8 cellular contexts compared by ENCODE assay signal in genomic region chr1:115976900-115977480, GRCh38. TPM values are rescaled to one million over a fixed set of nuclear protein-coding genes. Genes with fewer than 3 reads are reported as not detected.
DNase-seq lines count a peak whose midpoint lies in the region; ATAC-seq, FAIRE-seq and TF ChIP-seq lines count a peak whose summit lies in the region.

No MANE protein-coding gene starts in this region.

- peak overlapping the region; percentile 47 for H3K9ac ChIP-seq in astrocyte (ENCODE audit: low read length)
- no peak overlapping the region for H3K9ac ChIP-seq in stomach smooth muscle (ENCODE audit: low read length in 2 of 2)

- peaks cover 17% of the 10 kb centered on the region for H3K4me1 Mint-ChIP-seq in astrocyte (ENCODE audit: low read depth, unreplicated experiment)

- 46 to 50% methylated on average over 18 of the region's 18 CpGs for whole genome bisulfite sequencing in heart right ventricle, 2 donors

- DNase-seq in heart right ventricle (no peak), Right ventricle myocardium inferior (ENCODE audit: missing footprints) (no peak), astrocyte (ENCODE audit: low read depth) (no peak), kidney epithelial cell (ENCODE audit: low read depth) (no peak), RPMI8226 (no peak)

- H3K4me1 ChIP-seq in heart right ventricle (peaks cover 0 to 48% (median 13%) of the 10 kb centered on the region in 9 donors), astrocyte (ENCODE audit: insufficient read depth, low read length) (no peaks in the 10 kb centered on the region), stomach smooth muscle (ENCODE audit: control insufficient read depth, insufficient read depth, low read length) (peaks cover 2% of the 10 kb centered on the region)

- peak overlapping the region; percentile 70 to 91 (median 85) for H3K27ac ChIP-seq in heart right ventricle
- no peak overlapping the region for H3K27ac ChIP-seq in astrocyte (ENCODE audit: low read depth, low read length)
- no peak overlapping the region for H3K27ac ChIP-seq in stomach smooth muscle (ENCODE audit: low read length)

- H3K27me3 ChIP-seq in heart right ventricle (peaks cover 0 to 8% (median 0%) of the 10 kb centered on the region in 7 donors), astrocyte (ENCODE audit: insufficient read depth, low read length) (peaks cover 4% of the 10 kb centered on the region), kidney epithelial cell (ENCODE audit: control insufficient read depth, insufficient read depth, low read length) (no peaks in the 10 kb centered on the region), stomach smooth muscle (ENCODE audit: control insufficient read depth in 1 of 2, insufficient read depth in 2 of 2, low read length in 2 of 2) (peaks cover 9 to 11% of the 10 kb centered on the region in 2 donors)

- intact Hi-C loops in heart right ventricle (cut with DNase I) = loop anchor here in 3 of 10 donors (5.0 kb wide), 2 partner anchors 165 to 170 kb away; no protein-coding TSS in a partner anchor
- intact Hi-C loops in Right ventricle myocardium inferior (cut with DNase I) = loop anchor here (5.0 kb wide), 1 partner anchor 40 kb away; no protein-coding TSS in a partner anchor

- peak overlapping the region; percentile 97 for H3K27ac Mint-ChIP-seq in astrocyte (ENCODE audit: unreplicated experiment)

- H3K4me3 Mint-ChIP-seq in astrocyte (ENCODE audit: unreplicated experiment) = peak overlapping the region; percentile 94

- peak overlapping the region; percentile 86 for H3K4me2 ChIP-seq in astrocyte (ENCODE audit: low read length)

- no peaks in the 10 kb centered on the region for H3K9me3 Mint-ChIP-seq in astrocyte (ENCODE audit: unreplicated experiment)

- FAIRE-seq in astrocyte (lab: Jason Lieb, UNC) = no peak

- H3K9me3 ChIP-seq in heart right ventricle (no peaks in the 10 kb centered on the region), astrocyte (ENCODE audit: insufficient read depth, low read depth, low read length) (no peaks in the 10 kb centered on the region), stomach smooth muscle (ENCODE audit: control insufficient read depth in 2 of 2, low read length in 2 of 2) (no peaks in the 10 kb centered on the region)

- H3K36me3 Mint-ChIP-seq in astrocyte (ENCODE audit: low read depth, unreplicated experiment) = no peaks in the 10 kb centered on the region

- ATAC-seq in heart right ventricle (peak in 2 of 8 donors; percentile 2 to 7), Right ventricle myocardium inferior (no peak), HG02678 (IDR thresholded peaks at IDR 0.05; ENCODE audit: unreplicated experiment) (no peak), GM19397 (IDR thresholded peaks at IDR 0.05; ENCODE audit: unreplicated experiment) (no peak)

- H4K20me1 ChIP-seq in astrocyte (ENCODE audit: insufficient read depth, low read length) = no peaks in the 10 kb centered on the region

- TF ChIP-seq CTCF in heart right ventricle (IDR thresholded peaks at IDR 0.05) (no peak), astrocyte (IDR thresholded peaks at IDR 0.05; ENCODE audit: insufficient read depth, low read depth, low read length) (no peak), kidney epithelial cell (IDR thresholded peaks at IDR 0.05; ENCODE audit: insufficient read depth, low read length, poor library complexity, severe bottlenecking) (no peak)

- H3K36me3 ChIP-seq in heart right ventricle = no peaks in the 10 kb centered on the region
- H3K36me3 ChIP-seq in astrocyte (ENCODE audit: insufficient read depth, low read length) = no peaks in the 10 kb centered on the region
- no peaks in the 10 kb centered on the region for H3K36me3 ChIP-seq in kidney epithelial cell (ENCODE audit: control insufficient read depth, insufficient read depth, low read length)
- no peaks in the 10 kb centered on the region for H3K36me3 ChIP-seq in stomach smooth muscle (ENCODE audit: control insufficient read depth in 2 of 2, insufficient read depth in 2 of 2, low read length in 2 of 2)

- H3K27me3 Mint-ChIP-seq in astrocyte (ENCODE audit: low read depth, unreplicated experiment) = no peaks in the 10 kb centered on the region

- peak overlapping the region; percentile 59 for H2AFZ ChIP-seq in astrocyte (ENCODE audit: low read depth, low read length)

- H3K4me3 ChIP-seq in heart right ventricle = peak overlapping the region; percentile 61 to 84 (median 72)
- H3K4me3 ChIP-seq in astrocyte (ENCODE audit: insufficient read depth, low read depth, low read length) = peak overlapping the region; percentile 35
- peak overlapping the region; percentile 58 for H3K4me3 ChIP-seq in kidney epithelial cell (ENCODE audit: low read depth, low read length)
- H3K4me3 ChIP-seq in stomach smooth muscle (ENCODE audit: low read length in 2 of 2) = peak overlapping the region; percentile 44 to 70

- H3K79me2 ChIP-seq in astrocyte (ENCODE audit: insufficient read depth, low read length) = no peaks in the 10 kb centered on the region

RNA-seq across cellular contexts. Expression of gene SLC22A15, which starts 0.7 kb away (rescaled TPM):
- total RNA-seq in heart right ventricle = 10 to 100 TPM in 2 of 10 donors, 1 to 10 TPM in 8; 5.7 to 13.1 (median 7.9) TPM
- 1 to 10 TPM in 1 of 2 donors, under 1 TPM in 1; 0.97 to 6.7 TPM for polyA plus RNA-seq in heart right ventricle
- total RNA-seq in Right ventricle myocardium inferior = 10.3 TPM
- total RNA-seq in astrocyte = 10.3 and 12.0 TPM in 2 replicates
- total RNA-seq in kidney epithelial cell = 12.9 and 17.6 TPM in 2 replicates

Comparison
In these comparisons a context has a peak if more than half of its experiments do, and no peak if none do; other contexts are left out.
1. H3K27ac ChIP-seq: peak in heart right ventricle (10 of 10); none in astrocyte (single experiment) and stomach smooth muscle (single experiment).
2. Peak in every context shown above with its lines, with median percentiles within 50 percentile points of each other: H3K4me3 ChIP-seq.